ENCODE assay signal across 8 cellular contexts in the genomic region with DNA sequence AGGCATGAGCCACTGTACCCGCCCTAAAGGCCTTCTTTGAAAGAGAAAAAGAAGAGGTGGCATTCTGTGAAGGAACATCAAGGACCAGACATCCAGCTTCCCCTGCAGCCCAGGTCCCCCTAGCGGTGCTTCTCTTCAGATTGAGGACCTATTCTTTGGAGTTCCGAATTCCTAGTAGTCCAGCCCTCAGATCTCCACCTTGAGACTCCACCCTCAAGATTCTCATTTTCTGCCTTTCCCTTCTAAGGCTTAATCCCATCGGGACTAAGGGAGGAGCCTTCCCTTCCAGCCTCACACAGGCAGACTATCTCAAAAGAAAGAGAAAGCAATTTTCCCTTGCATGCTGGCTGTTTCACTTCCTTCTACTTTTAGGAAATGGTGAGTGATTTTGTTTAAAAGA.
DNase-seq lines count a peak whose midpoint lies in the region; ATAC-seq, FAIRE-seq and TF ChIP-seq lines count a peak whose summit lies in the region.

No MANE protein-coding gene starts in this region.

- H3K9me3 ChIP-seq in NT2/D1 (ENCODE audit: insufficient read depth, low read length) = no peaks in the 10 kb centered on the region

- peak; percentile 49 for DNase-seq in GM12865 (ENCODE audit: low read depth)
- peak; percentile 25 for DNase-seq in NT2/D1 (ENCODE audit: low read depth, low spot score)
- peak; percentile 63 for DNase-seq in amniotic stem cell (lab: John Stamatoyannopoulos, UW)
- DNase-seq in iPS DF 4.7 (ENCODE audit: extremely low read depth, low spot score) = peak; percentile 46
- DNase-seq in stimulated activated CD8-positive, alpha-beta memory T cell treated with anti-CD3 and anti-CD28 coated beads, Interleukin-4, amount 100 ng/mL, for 24 hours (ENCODE audit: low read depth) = peak; percentile 3
- DNase-seq in HK-2 (ENCODE audit: unreplicated experiment) = no peak

- H3K4me3 ChIP-seq in GM12865 (ENCODE audit: low read depth, low read length) = no peak overlapping the region
- H3K4me3 ChIP-seq in NT2/D1 (ENCODE audit: insufficient read length, low read depth) = no peak overlapping the region

- ATAC-seq in HG03135 (IDR thresholded peaks at IDR 0.05; ENCODE audit: unreplicated experiment) = no peak

- FAIRE-seq in A204.1 (lab: Jason Lieb, UNC) = peak; percentile 48

- peaks cover 2% of the 10 kb centered on the region for H3K4me1 ChIP-seq in NT2/D1 (ENCODE audit: insufficient read depth, insufficient read length)

- TF ChIP-seq CTCF in GM12865 (IDR thresholded peaks at IDR 0.05; ENCODE audit: insufficient read depth, low read depth, low read length, missing control alignments) = peak; percentile 57

- H3K36me3 ChIP-seq in NT2/D1 (ENCODE audit: insufficient read depth, insufficient read length, low read length) = no peaks in the 10 kb centered on the region

- no peaks in the 10 kb centered on the region for H3K27me3 ChIP-seq in NT2/D1 (ENCODE audit: insufficient read depth, insufficient read length)

- no peak overlapping the region for H3K9ac ChIP-seq in NT2/D1 (ENCODE audit: insufficient read length, low read depth)
